In the genomic region with DNA sequence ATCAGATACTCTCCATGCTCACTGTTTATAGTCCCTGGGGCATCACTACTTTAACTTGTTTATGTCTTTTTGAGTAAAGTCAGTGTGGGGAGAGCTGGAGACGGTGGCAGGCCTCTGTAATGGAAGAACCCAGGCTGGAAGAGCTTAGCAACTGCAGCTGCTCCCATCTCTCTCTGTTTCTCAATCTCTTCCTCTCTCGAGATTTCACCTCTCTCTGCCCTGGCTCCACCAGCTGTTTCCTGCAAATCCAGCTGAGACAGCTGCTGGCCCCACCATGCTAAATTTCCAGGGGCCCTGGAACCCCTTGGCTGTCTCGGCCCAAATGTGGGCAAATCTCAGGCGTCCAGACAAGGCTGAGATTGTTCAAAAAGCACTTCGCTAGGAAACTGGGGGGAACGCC, we compare ENCODE assay signal across 26 cellular contexts. TPM values are rescaled to one million over a fixed set of nuclear protein-coding genes. Genes with fewer than 3 reads are reported as not detected.
DNase-seq lines count a peak whose midpoint lies in the region; ATAC-seq and TF ChIP-seq lines count a peak whose summit lies in the region.
"Had no signal": no experiment of that assay in that cellular context is flagged by ENCODE, and none has a peak within 500 bp of the region (broad histone marks: within the 10 kb centered on the region; RNA-seq: fewer than 3 reads in every experiment).

No MANE protein-coding gene starts in this region.

- H3K27ac ChIP-seq in SJCRH30, result peak overlapping the region; percentile 100
- peak overlapping the region in 1 of 4 donors; percentile 5 for H3K27ac ChIP-seq in tibial nerve
- peak overlapping the region in 2 of 4 donors; percentile 9 to 14 for H3K27ac ChIP-seq in upper lobe of left lung
- H3K27ac ChIP-seq: epithelial cell of prostate, HL-60, neural progenitor cell, WERI-Rb-1 had no signal

- DNase-seq in SJCRH30 (peak; percentile 99 to 100), fibroblast of villous mesenchyme (ENCODE audit: low read depth) (peak; percentile 65), midbrain (lab: John Stamatoyannopoulos, UW) (peak; percentile 1), tibial nerve (ENCODE audit: low spot score in 2 of 2) (peak; percentile 35 to 41), upper lobe of left lung (no peak)
- no peak for DNase-seq in stimulated activated effector memory CD8-positive, alpha-beta T cell treated with anti-CD3 and anti-CD28 coated beads, Interleukin-12 subunit alpha, Interleukin-12 subunit beta, amount 100 ng/mL, for 72 hours (ENCODE audit: low spot score in 2 of 2)
- DNase-seq: activated CD4-positive, alpha-beta memory T cell treated with anti-CD3 and anti-CD28 coated beads for 36 hours; activated T-cell treated with anti-CD3 and anti-CD28 coated beads, Interleukin-2, amount 50 U/mL, for 4 hours; AML-193; cortex of kidney; glutamatergic neuron; H7; immature natural killer cell; NCI-H2029; NCI-H526; OCI-M1; T-helper 2 cell; WERI-Rb-1 had no signal

- H3K36me3 ChIP-seq in SJCRH30 (no peaks in the 10 kb centered on the region), tibial nerve (no peaks in the 10 kb centered on the region), upper lobe of left lung (no peaks in the 10 kb centered on the region)
- H3K36me3 ChIP-seq: neural progenitor cell, WERI-Rb-1 had no signal

- H3K27me3 ChIP-seq in SJCRH30 (no peaks in the 10 kb centered on the region), tibial nerve (peaks cover 0 to 6% of the 10 kb centered on the region in 2 donors), upper lobe of left lung (no peaks in the 10 kb centered on the region)

- H3K4me1 ChIP-seq in SJCRH30, result peaks cover 90% of the 10 kb centered on the region
- H3K4me1 ChIP-seq in tibial nerve, result peaks cover 0 to 18% (median 0%) of the 10 kb centered on the region in 4 donors
- H3K4me1 ChIP-seq in upper lobe of left lung, result peaks cover 0 to 7% (median 2%) of the 10 kb centered on the region in 4 donors

- no peak overlapping the region for H3K4me3 Mint-ChIP-seq in stimulated activated effector memory CD8-positive, alpha-beta T cell treated with anti-CD3 and anti-CD28 coated beads, Interleukin-12 subunit alpha, Interleukin-12 subunit beta, amount 100 ng/mL, for 72 hours
- H3K4me3 Mint-ChIP-seq: activated CD4-positive, alpha-beta memory T cell treated with anti-CD3 and anti-CD28 coated beads for 36 hours; activated T-cell treated with anti-CD3 and anti-CD28 coated beads, Interleukin-2, amount 50 U/mL, for 4 hours; immature natural killer cell; memory B cell; neural progenitor cell; stimulated activated naive CD8-positive, alpha-beta T cell treated with anti-CD3 and anti-CD28 coated beads, Interleukin-15, Interleukin-2, amounts not matched to agents 100 ng/mL and 50 ng/mL, for 24 hours had no signal

- H3K4me3 ChIP-seq in SJCRH30 (peak overlapping the region; percentile 26), fibroblast of villous mesenchyme (ENCODE audit: low read depth, low read length) (no peak overlapping the region), tibial nerve (no peak overlapping the region), upper lobe of left lung (no peak overlapping the region)
- H3K4me3 ChIP-seq: neural progenitor cell had no signal

- H3K36me3 Mint-ChIP-seq in stimulated activated effector memory CD8-positive, alpha-beta T cell treated with anti-CD3 and anti-CD28 coated beads, Interleukin-12 subunit alpha, Interleukin-12 subunit beta, amount 100 ng/mL, for 72 hours, result no peaks in the 10 kb centered on the region
- H3K36me3 Mint-ChIP-seq: activated CD4-positive, alpha-beta memory T cell treated with anti-CD3 and anti-CD28 coated beads for 36 hours; activated naive CD4-positive, alpha-beta T cell treated with anti-CD3 and anti-CD28 coated beads, Interleukin-2, amount 50 U/mL, for 72 hours; IgD-negative memory B cell; immature natural killer cell; memory B cell; neural progenitor cell had no signal

- TF ChIP-seq POLR2A in tibial nerve (IDR thresholded peaks at IDR 0.05), result no peak
- no peak for TF ChIP-seq POLR2A in upper lobe of left lung (IDR thresholded peaks at IDR 0.05)

- TF ChIP-seq CTCF in fibroblast of villous mesenchyme (IDR thresholded peaks at IDR 0.05; ENCODE audit: insufficient read depth, low read depth, low read length) (no peak), tibial nerve (IDR thresholded peaks at IDR 0.05) (no peak), upper lobe of left lung (IDR thresholded peaks at IDR 0.05) (no peak)

- ATAC-seq in GM18909 (IDR thresholded peaks at IDR 0.05; ENCODE audit: poor library complexity, unreplicated experiment) (no peak), upper lobe of left lung (ENCODE audit: low FRiP score in 2 of 2) (no peak)
- no peak for ATAC-seq in stimulated activated effector memory CD8-positive, alpha-beta T cell treated with anti-CD3 and anti-CD28 coated beads, Interleukin-12 subunit alpha, Interleukin-12 subunit beta, amount 100 ng/mL, for 72 hours
- ATAC-seq: activated naive CD4-positive, alpha-beta T cell treated with anti-CD3 and anti-CD28 coated beads, Interleukin-2, amount 50 U/mL, for 72 hours; activated T-cell treated with anti-CD3 and anti-CD28 coated beads, Interleukin-2, amount 50 U/mL, for 4 hours had no signal

- WGBS in tibial nerve, 2 donors, result 19 to 23% methylated on average over 6 of the region's 6 CpGs
- WGBS in upper lobe of left lung, 2 donors, result 59 to 72% methylated on average over 6 of the region's 6 CpGs

- no peaks in the 10 kb centered on the region for H3K9me3 Mint-ChIP-seq in stimulated activated effector memory CD8-positive, alpha-beta T cell treated with anti-CD3 and anti-CD28 coated beads, Interleukin-12 subunit alpha, Interleukin-12 subunit beta, amount 100 ng/mL, for 72 hours
- H3K9me3 Mint-ChIP-seq: activated CD4-positive, alpha-beta memory T cell treated with anti-CD3 and anti-CD28 coated beads for 36 hours; activated naive CD4-positive, alpha-beta T cell treated with anti-CD3 and anti-CD28 coated beads, Interleukin-2, amount 50 U/mL, for 72 hours; activated T-cell treated with anti-CD3 and anti-CD28 coated beads, Interleukin-2, amount 50 U/mL, for 4 hours; IgD-negative memory B cell; immature natural killer cell; memory B cell; neural progenitor cell; stimulated activated naive CD8-positive, alpha-beta T cell treated with anti-CD3 and anti-CD28 coated beads, Interleukin-15, Interleukin-2, amounts not matched to agents 100 ng/mL and 50 ng/mL, for 24 hours had no signal

- H3K4me1 Mint-ChIP-seq in stimulated activated effector memory CD8-positive, alpha-beta T cell treated with anti-CD3 and anti-CD28 coated beads, Interleukin-12 subunit alpha, Interleukin-12 subunit beta, amount 100 ng/mL, for 72 hours, result no peaks in the 10 kb centered on the region
- H3K4me1 Mint-ChIP-seq: IgD-negative memory B cell, immature natural killer cell, memory B cell had no signal

- H3K27ac Mint-ChIP-seq in stimulated activated effector memory CD8-positive, alpha-beta T cell treated with anti-CD3 and anti-CD28 coated beads, Interleukin-12 subunit alpha, Interleukin-12 subunit beta, amount 100 ng/mL, for 72 hours, result no peak overlapping the region
- H3K27ac Mint-ChIP-seq: activated CD4-positive, alpha-beta memory T cell treated with anti-CD3 and anti-CD28 coated beads for 36 hours; activated naive CD4-positive, alpha-beta T cell treated with anti-CD3 and anti-CD28 coated beads, Interleukin-2, amount 50 U/mL, for 72 hours; IgD-negative memory B cell; immature natural killer cell; memory B cell; neural progenitor cell; stimulated activated naive CD8-positive, alpha-beta T cell treated with anti-CD3 and anti-CD28 coated beads, Interleukin-15, Interleukin-2, amounts not matched to agents 100 ng/mL and 50 ng/mL, for 24 hours had no signal

- TF ChIP-seq EP300 in tibial nerve (IDR thresholded peaks at IDR 0.05), result peak in 1 of 2 donors; percentile 67
- no peak for TF ChIP-seq EP300 in upper lobe of left lung (IDR thresholded peaks at IDR 0.05)

- H3K9me3 ChIP-seq in SJCRH30 (replicated peaks) (no peaks in the 10 kb centered on the region), tibial nerve (no peaks in the 10 kb centered on the region), upper lobe of left lung (no peaks in the 10 kb centered on the region)

RNA-seq across cellular contexts. Expression of a gene that starts 25.8 kb away (rescaled TPM):
- 217 and 257 TPM in 2 replicates for total RNA-seq in SJCRH30 (2014; rRNA removed; shearing (Covaris generic))
- 42.2 and 55.7 TPM in 2 replicates for total RNA-seq in fibroblast of villous mesenchyme
- total RNA-seq in tibial nerve, result 10 to 100 TPM; 25.7 to 37.7 (median 29.7) TPM
- total RNA-seq in upper lobe of left lung, result 10 to 100 TPM; 13.4 to 60.8 (median 28.2) TPM

Comparison
In these comparisons a context has a peak if more than half of its experiments do, and no peak if none do; other contexts are left out.
1. DNase-seq: peak in SJCRH30 (2 of 2), fibroblast of villous mesenchyme (single experiment), midbrain (single experiment) and tibial nerve (2 of 2); none in stimulated activated effector memory CD8-positive, alpha-beta T cell treated with anti-CD3 and anti-CD28 coated beads, Interleukin-12 subunit alpha, Interleukin-12 subunit beta, amount 100 ng/mL, for 72 hours (0 of 2) and upper lobe of left lung (0 of 2).